Comparison of ENCODE assay signal across 12 cellular contexts in genomic region chr10:34031410-34031809, GRCh38.
A peak's percentile ranks its signal among the peaks of the same experiment; 100 is the strongest.
DNase-seq lines count a peak whose midpoint lies in the region; ATAC-seq and TF ChIP-seq lines count a peak whose summit lies in the region.
"Had no signal": no experiment of that assay in that cellular context is flagged by ENCODE, and none has a peak within 500 bp of the region (broad histone marks: within the 10 kb centered on the region; RNA-seq: fewer than 3 reads in every experiment).

No MANE protein-coding gene starts in this region.

- WGBS in GM23248 (ENCODE audit: low coverage in 1 of 2, low lambda C conversion rate in 2 of 2, missing lambda C conversion rate in 2 of 2), 2 experiments = 5% methylated on average over 3 of the region's 3 CpGs
- WGBS in body of pancreas, 2 donors = 34 to 49% methylated on average over 3 of the region's 3 CpGs
- WGBS in suprapubic skin = 48% methylated on average over 3 of the region's 3 CpGs

- H3K9me3 ChIP-seq in GM23248 (ENCODE audit: low read depth) (no peaks in the 10 kb centered on the region), body of pancreas (no peaks in the 10 kb centered on the region), left ventricle myocardium inferior (replicated peaks) (peaks cover 11% of the 10 kb centered on the region), suprapubic skin (no peaks in the 10 kb centered on the region)
- H3K9me3 ChIP-seq: esophagus squamous epithelium had no signal

- H3K4me2 ChIP-seq in GM23248 (ENCODE audit: unreplicated experiment) = no peak overlapping the region

- in situ Hi-C loops in GM23248 (cut with MboI) = no loop called here

- TF ChIP-seq EP300 in suprapubic skin (IDR thresholded peaks at IDR 0.05) = no peak

- no peaks in the 10 kb centered on the region for H3K9me2 ChIP-seq in GM23248 (ENCODE audit: insufficient read depth)

- peaks cover 15% of the 10 kb centered on the region for H3F3A ChIP-seq in GM23248 (ENCODE audit: insufficient read depth)

- no peaks in the 10 kb centered on the region for H3K79me2 ChIP-seq in GM23248 (ENCODE audit: insufficient read depth)
- H3K79me2 ChIP-seq: parathyroid adenoma had no signal

- H3K9ac ChIP-seq in GM23248 = no peak overlapping the region
- H3K9ac ChIP-seq: parathyroid adenoma had no signal

- H3K4me3 ChIP-seq in GM23248 (no peak overlapping the region), body of pancreas (no peak overlapping the region), left ventricle myocardium inferior (no peak overlapping the region), suprapubic skin (no peak overlapping the region)
- H3K4me3 ChIP-seq: breast epithelium, esophagus squamous epithelium had no signal

- H3K36me3 ChIP-seq in GM23248 (ENCODE audit: low read depth) (no peaks in the 10 kb centered on the region), body of pancreas (replicated peaks in 1 of 2; ENCODE audit: insufficient read depth in 1 of 2, low read depth in 2 of 2) (no peaks in the 10 kb centered on the region), left ventricle myocardium inferior (no peaks in the 10 kb centered on the region), suprapubic skin (no peaks in the 10 kb centered on the region)
- H3K36me3 ChIP-seq: breast epithelium, esophagus squamous epithelium had no signal

- ATAC-seq in body of pancreas (no peak), GM18520 (IDR thresholded peaks at IDR 0.05; ENCODE audit: unreplicated experiment) (no peak), HG02981 (IDR thresholded peaks at IDR 0.05; ENCODE audit: unreplicated experiment) (no peak)

- no peak overlapping the region for H2AFZ ChIP-seq in GM23248
- H2AFZ ChIP-seq: parathyroid adenoma had no signal

- TF ChIP-seq POLR2A in body of pancreas (IDR thresholded peaks at IDR 0.05) (no peak), suprapubic skin (IDR thresholded peaks at IDR 0.05) (no peak)

- H3K27ac ChIP-seq in GM23248 (no peak overlapping the region), body of pancreas (no peak overlapping the region), left ventricle myocardium inferior (replicated peaks) (no peak overlapping the region), suprapubic skin (no peak overlapping the region)
- H3K27ac ChIP-seq: esophagus squamous epithelium, parathyroid adenoma had no signal

- H3K4me1 ChIP-seq in GM23248 (ENCODE audit: insufficient read depth) (peaks cover 10% of the 10 kb centered on the region), body of pancreas (no peaks in the 10 kb centered on the region), left ventricle myocardium inferior (peaks cover 10% of the 10 kb centered on the region), suprapubic skin (peaks cover 7% of the 10 kb centered on the region)
- H3K4me1 ChIP-seq: parathyroid adenoma had no signal

- H3K27me3 ChIP-seq in GM23248 (replicated peaks; ENCODE audit: insufficient read depth) (no peaks in the 10 kb centered on the region), body of pancreas (no peaks in the 10 kb centered on the region), left ventricle myocardium inferior (ENCODE audit: low read depth) (no peaks in the 10 kb centered on the region), suprapubic skin (no peaks in the 10 kb centered on the region)
- H3K27me3 ChIP-seq: breast epithelium, esophagus squamous epithelium had no signal

- TF ChIP-seq CTCF in body of pancreas (IDR thresholded peaks at IDR 0.05) (no peak), left ventricle myocardium inferior (IDR thresholded peaks at IDR 0.05; ENCODE audit: borderline replicate concordance) (no peak), suprapubic skin (IDR thresholded peaks at IDR 0.05) (no peak)

- DNase-seq in GM23248 (peak; percentile 91), body of pancreas (peak in 3 of 4 donors; percentile 30 to 46 (median 37)), left ventricle myocardium inferior (peak; percentile 46), suprapubic skin (ENCODE audit: low spot score in 2 of 2) (peak; percentile 76 to 82), hippocampal formation (lab: John Stamatoyannopoulos, UW) (no peak), NCI-H1092 (lab: John Stamatoyannopoulos, UW) (no peak)
- DNase-seq: esophagus squamous epithelium, SHP77 had no signal

- H4K20me1 ChIP-seq in GM23248 (ENCODE audit: insufficient read depth) = no peaks in the 10 kb centered on the region

- intact Hi-C loops in body of pancreas (cut with DNase I) = no loop called here
- intact Hi-C loops in left ventricle myocardium inferior (cut with micrococcal nuclease) = no loop called here

Comparison
In these comparisons a context has a peak if more than half of its experiments do, and no peak if none do; other contexts are left out.
1. DNase-seq: peak in GM23248 (single experiment), body of pancreas (3 of 4), left ventricle myocardium inferior (single experiment) and suprapubic skin (2 of 2); none in hippocampal formation (0 of 2) and NCI-H1092 (single experiment).